Comparison of ENCODE assay signal across 23 cellular contexts in the genomic region with DNA sequence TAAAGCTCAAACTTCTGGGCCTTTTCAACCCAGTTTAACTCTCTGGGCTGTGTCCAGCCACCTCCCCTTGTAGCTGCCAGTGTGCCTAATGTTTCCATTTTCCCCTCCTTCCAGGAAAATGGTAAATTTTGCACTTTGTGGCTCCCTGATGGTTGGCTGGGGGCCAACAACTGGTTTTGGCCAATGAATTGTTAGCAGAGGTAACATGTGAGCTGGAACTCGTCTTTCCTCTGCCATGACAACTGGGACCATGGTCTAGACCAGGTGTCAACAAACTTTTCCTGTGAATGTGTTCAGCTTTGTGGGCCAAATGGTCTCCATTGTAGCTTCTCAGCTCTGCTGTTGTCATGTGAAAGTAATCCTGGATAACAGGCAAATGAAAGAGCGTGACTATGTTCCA.
A peak's percentile ranks its signal among the peaks of the same experiment; 100 is the strongest.
DNase-seq lines count a peak whose midpoint lies in the region.
"Had no signal": no experiment of that assay in that cellular context is flagged by ENCODE, and none has a peak within 500 bp of the region (broad histone marks: within the 10 kb centered on the region; RNA-seq: fewer than 3 reads in every experiment).

No MANE protein-coding gene starts in this region.

- H2BK15ac ChIP-seq in mesenchymal stem cell (ENCODE audit: low read depth, poor library complexity, severe bottlenecking), result no peak overlapping the region

- no peak overlapping the region for H2AFZ ChIP-seq in mesenchymal stem cell (ENCODE audit: low read depth, low read length)

- H3K4me3 Mint-ChIP-seq in activated naive CD4-positive, alpha-beta T cell treated with anti-CD3 and anti-CD28 coated beads for 36 hours, result no peak overlapping the region
- H3K4me3 Mint-ChIP-seq: CD14-positive monocyte; CD4-positive, alpha-beta memory T cell; CD4-positive, CD25-positive, alpha-beta regulatory T cell; CD8-positive, alpha-beta memory T cell had no signal

- no peaks in the 10 kb centered on the region for H3K9me3 ChIP-seq in mesenchymal stem cell (ENCODE audit: control insufficient read depth, low read length)
- H3K9me3 ChIP-seq: BE2C, BLaER1 had no signal

- 87% methylated on average over 2 of the region's 2 CpGs for WGBS in mesenchymal stem cell

- H3K18ac ChIP-seq in mesenchymal stem cell (ENCODE audit: low read depth in 1 of 2, low read length in 2 of 2), result no peak overlapping the region

- H3K27me3 Mint-ChIP-seq in activated naive CD4-positive, alpha-beta T cell treated with anti-CD3 and anti-CD28 coated beads for 36 hours (ENCODE audit: low read depth), result peaks cover 4% of the 10 kb centered on the region
- H3K27me3 Mint-ChIP-seq: CD4-positive, CD25-positive, alpha-beta regulatory T cell had no signal

- H3K14ac ChIP-seq in mesenchymal stem cell (ENCODE audit: low read length in 2 of 2), result no peak overlapping the region

- H2BK5ac ChIP-seq in mesenchymal stem cell (ENCODE audit: low read depth, low read length, poor library complexity, severe bottlenecking), result no peak overlapping the region

- no peak overlapping the region for H2BK120ac ChIP-seq in mesenchymal stem cell (ENCODE audit: low read depth, low read length)

- peaks cover 3% of the 10 kb centered on the region for H3K9me3 Mint-ChIP-seq in activated naive CD4-positive, alpha-beta T cell treated with anti-CD3 and anti-CD28 coated beads for 36 hours
- H3K9me3 Mint-ChIP-seq: CD8-positive, alpha-beta memory T cell had no signal

- peaks cover 19% of the 10 kb centered on the region for H3K4me1 ChIP-seq in mesenchymal stem cell (ENCODE audit: control insufficient read depth, insufficient read depth, low read depth, low read length)
- H3K4me1 ChIP-seq: BE2C had no signal

- CTCF ChIA-PET in activated naive CD4-positive, alpha-beta T cell treated with anti-CD3 and anti-CD28 coated beads for 36 hours (lab: Charles Lee), result interaction anchor here (0.7 kb wide), 1 partner anchor 237 kb away, joined by 3 read pairs; no protein-coding TSS in a partner anchor

- H3K36me3 ChIP-seq in mesenchymal stem cell (ENCODE audit: control insufficient read depth in 1 of 2, insufficient read depth in 2 of 2, low read depth in 1 of 2, low read length in 2 of 2), result no peaks in the 10 kb centered on the region
- H3K36me3 ChIP-seq: BE2C, BLaER1 had no signal

- no peak overlapping the region for H4K8ac ChIP-seq in mesenchymal stem cell (ENCODE audit: low read length)

- H3K9ac ChIP-seq in mesenchymal stem cell (ENCODE audit: low read length), result no peak overlapping the region
- H3K9ac ChIP-seq: BLaER1 had no signal

- H3K4ac ChIP-seq in mesenchymal stem cell (ENCODE audit: low read depth in 1 of 2, low read length in 2 of 2), result no peak overlapping the region

- peak overlapping the region; percentile 69 for H2AK5ac ChIP-seq in mesenchymal stem cell (ENCODE audit: low read length, severe bottlenecking)

- no peak overlapping the region for H3K23ac ChIP-seq in mesenchymal stem cell (ENCODE audit: low read length in 2 of 2)

- no peaks in the 10 kb centered on the region for H3K36me3 Mint-ChIP-seq in activated naive CD4-positive, alpha-beta T cell treated with anti-CD3 and anti-CD28 coated beads for 36 hours (ENCODE audit: low read depth)
- H3K36me3 Mint-ChIP-seq: CD14-positive monocyte; CD4-positive, alpha-beta memory T cell; CD4-positive, CD25-positive, alpha-beta regulatory T cell; CD8-positive, alpha-beta memory T cell had no signal

- H3K4me1 Mint-ChIP-seq in activated naive CD4-positive, alpha-beta T cell treated with anti-CD3 and anti-CD28 coated beads for 36 hours (ENCODE audit: low read depth), result no peaks in the 10 kb centered on the region
- H3K4me1 Mint-ChIP-seq: CD14-positive monocyte; CD4-positive, alpha-beta memory T cell; CD4-positive, CD25-positive, alpha-beta regulatory T cell; CD8-positive, alpha-beta memory T cell had no signal

- no peak overlapping the region for H3K4me3 ChIP-seq in mesenchymal stem cell (ENCODE audit: insufficient read depth in 1 of 2, low read depth in 1 of 2, low read length in 2 of 2)
- H3K4me3 ChIP-seq: BLaER1, GM12878 had no signal

- no peak overlapping the region for H3K4me2 ChIP-seq in mesenchymal stem cell (ENCODE audit: low read length, poor library complexity, severe bottlenecking)
- H3K4me2 ChIP-seq: BLaER1 had no signal

- H3K27ac ChIP-seq in mesenchymal stem cell (ENCODE audit: low read length, poor library complexity, severe bottlenecking), result no peak overlapping the region
- H3K27ac ChIP-seq: BLaER1 had no signal

- H2BK12ac ChIP-seq in mesenchymal stem cell (ENCODE audit: low read length in 2 of 2), result no peak overlapping the region

- peak; percentile 94 for DNase-seq in SK-N-DZ (ENCODE audit: low spot score)
- DNase-seq in mesenchymal stem cell, result no peak
- DNase-seq in activated naive CD4-positive, alpha-beta T cell treated with anti-CD3 and anti-CD28 coated beads for 36 hours, result no peak
- no peak for DNase-seq in stimulated activated CD4-positive, alpha-beta T cell treated with anti-CD3 and anti-CD28 coated beads, Interleukin-2, amount 100 ng/mL, for 48 hours
- DNase-seq in stimulated activated CD4-positive, alpha-beta T cell treated with anti-CD3 and anti-CD28 coated beads, Interleukin-1b, Interleukin-23, amount 100 ng/mL, for 48 hours, result no peak
- DNase-seq: 8988T; ACHN; BE2C; C1 segment of cervical spinal cord; CD4-positive, alpha-beta memory T cell; CD4-positive, CD25-positive, alpha-beta regulatory T cell; CD8-positive, alpha-beta memory T cell; COR-L47; DMS 273 treated with DMSO at 0.1 percent for 48 hours; DMS153; DMS53; DMS79; DND-41; EL; GDM1 had no signal

- H3K27me3 ChIP-seq in mesenchymal stem cell (ENCODE audit: control insufficient read depth in 1 of 2, insufficient read depth in 1 of 2, low read length in 2 of 2), result peaks cover 0 to 4% of the 10 kb centered on the region in 2 experiments
- H3K27me3 ChIP-seq: BE2C, BLaER1 had no signal

- no peak overlapping the region for H3K27ac Mint-ChIP-seq in activated naive CD4-positive, alpha-beta T cell treated with anti-CD3 and anti-CD28 coated beads for 36 hours
- H3K27ac Mint-ChIP-seq: CD14-positive monocyte; CD4-positive, alpha-beta memory T cell; CD4-positive, CD25-positive, alpha-beta regulatory T cell; CD8-positive, alpha-beta memory T cell had no signal

- intact Hi-C loops in activated naive CD4-positive, alpha-beta T cell treated with anti-CD3 and anti-CD28 coated beads for 36 hours (cut with micrococcal nuclease), result no loop called here

- no peaks in the 10 kb centered on the region for H3K79me1 ChIP-seq in mesenchymal stem cell (replicated peaks; ENCODE audit: low read length, poor library complexity, severe bottlenecking)

- no peak overlapping the region for H4K91ac ChIP-seq in mesenchymal stem cell (ENCODE audit: low read length)
